ENCODE assay signal across 16 cellular contexts in the genomic region with DNA sequence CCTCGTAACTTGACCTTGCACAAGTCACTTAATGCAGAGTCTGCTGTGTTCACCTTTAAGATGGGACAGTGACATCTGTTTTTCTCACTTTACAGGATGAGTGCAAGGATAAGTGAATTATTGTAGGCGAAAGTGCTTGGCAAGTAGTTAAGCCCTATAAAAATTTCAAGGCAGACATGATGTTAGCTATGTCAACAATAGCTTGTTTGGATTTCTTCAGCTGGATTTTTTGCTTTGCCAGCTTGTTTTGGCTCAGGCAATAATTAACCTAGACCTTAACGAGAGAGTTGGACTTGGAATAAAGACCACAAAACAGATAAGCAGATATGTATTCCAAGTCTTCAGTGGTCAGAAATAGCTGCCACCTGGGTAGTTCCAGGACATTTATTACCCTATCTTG.
DNase-seq lines count a peak whose midpoint lies in the region; ATAC-seq and TF ChIP-seq lines count a peak whose summit lies in the region.
"Had no signal": no experiment of that assay in that cellular context is flagged by ENCODE, and none has a peak within 500 bp of the region (broad histone marks: within the 10 kb centered on the region; RNA-seq: fewer than 3 reads in every experiment).

No MANE protein-coding gene starts in this region.

- H3K36me3 Mint-ChIP-seq in WTC11 (peaks cover 24% of the 10 kb centered on the region), Calu3 (ENCODE audit: insufficient read depth, unreplicated experiment) (no peaks in the 10 kb centered on the region)
- H3K36me3 Mint-ChIP-seq in activated T-cell treated with anti-CD3 and anti-CD28 coated beads, Interleukin-2, amount 50 U/mL, for 24 hours (ENCODE audit: low read depth) = no peaks in the 10 kb centered on the region
- H3K36me3 Mint-ChIP-seq: activated CD8-positive, alpha-beta memory T cell treated with anti-CD3 and anti-CD28 coated beads, Interleukin-2, amount 10 ng/mL, durations not matched to agents 7 days and 5 days had no signal

- TF ChIP-seq CTCF in WTC11 (IDR thresholded peaks at IDR 0.05) (no peak), Calu3 (IDR thresholded peaks at IDR 0.05; ENCODE audit: unreplicated experiment) (no peak)

- CTCF ChIA-PET in WTC11 (lab: Charles Lee) (no interaction called here), Calu3 (lab: Charles Lee) (interaction anchor here (0.5 to 1.0 kb wide), 3 partner anchors 9 to 256 kb away, joined by 3 to 6 read pairs (median 5); a partner anchor contains a TSS)

- DNase-seq in A172 (ENCODE audit: low spot score) (peak; percentile 58), NCI-H1105 treated with DMSO at 0.1 percent for 48 hours (lab: John Stamatoyannopoulos, UW) (peak; percentile 60), WTC11 (ENCODE audit: low spot score) (no peak), left colon (no peak), Calu3 (no peak), GM03348 (ENCODE audit: low spot score) (no peak)
- no peak for DNase-seq in activated T-cell treated with anti-CD3 and anti-CD28 coated beads, Interleukin-2, amount 50 U/mL, for 24 hours
- DNase-seq: activated CD8-positive, alpha-beta memory T cell treated with anti-CD3 and anti-CD28 coated beads, Interleukin-2, amount 10 ng/mL, durations not matched to agents 7 days and 5 days; DND-41; foreskin keratinocyte; NCI-H2081 treated with DMSO at 0.1 percent for 48 hours; RPMI8226; stimulated activated CD4-positive, alpha-beta T cell treated with anti-CD3 and anti-CD28 coated beads, Interleukin-15, amount 100 ng/mL, for 24 hours; uterus had no signal

- ATAC-seq in WTC11 (no peak), left colon (peak; percentile 99), HG03439 (IDR thresholded peaks at IDR 0.05; ENCODE audit: unreplicated experiment) (no peak)
- ATAC-seq: activated CD8-positive, alpha-beta memory T cell treated with anti-CD3 and anti-CD28 coated beads, Interleukin-2, amount 10 ng/mL, durations not matched to agents 7 days and 5 days had no signal

- H3K27me3 Mint-ChIP-seq in WTC11 (ENCODE audit: low read depth) (peaks cover 4% of the 10 kb centered on the region; the same call in 1 of the 2 replicates), Calu3 (ENCODE audit: unreplicated experiment) (no peaks in the 10 kb centered on the region)
- peaks cover 3% of the 10 kb centered on the region for H3K27me3 Mint-ChIP-seq in activated T-cell treated with anti-CD3 and anti-CD28 coated beads, Interleukin-2, amount 50 U/mL, for 24 hours
- H3K27me3 Mint-ChIP-seq: activated CD8-positive, alpha-beta memory T cell treated with anti-CD3 and anti-CD28 coated beads, Interleukin-2, amount 10 ng/mL, durations not matched to agents 7 days and 5 days had no signal

- intact Hi-C loops in left colon (cut with DNase I, micrococcal nuclease) (no loop called here), Calu3 (cut with micrococcal nuclease; ENCODE audit: unreplicated experiment) (loop anchor here (5.0 kb wide), 1 partner anchor 140 kb away; no protein-coding TSS in a partner anchor)

- BruUV-seq in Calu3 (replicated peaks; lab: Mats Ljungman, UMichigan) = no TSS peak

- no peak overlapping the region for H3K4me3 Mint-ChIP-seq in WTC11
- no peak overlapping the region for H3K4me3 Mint-ChIP-seq in activated T-cell treated with anti-CD3 and anti-CD28 coated beads, Interleukin-2, amount 50 U/mL, for 24 hours
- no peak overlapping the region for H3K4me3 Mint-ChIP-seq in Calu3 (ENCODE audit: low read depth, unreplicated experiment)
- H3K4me3 Mint-ChIP-seq: activated CD8-positive, alpha-beta memory T cell treated with anti-CD3 and anti-CD28 coated beads, Interleukin-2, amount 10 ng/mL, durations not matched to agents 7 days and 5 days; neural crest cell had no signal

- POLR2A ChIA-PET in WTC11 (lab: Charles Lee) = no interaction called here

- H3K9me3 Mint-ChIP-seq in WTC11 (peaks cover 30% of the 10 kb centered on the region), Calu3 (ENCODE audit: low read depth, unreplicated experiment) (peaks cover 9% of the 10 kb centered on the region)
- no peaks in the 10 kb centered on the region for H3K9me3 Mint-ChIP-seq in activated T-cell treated with anti-CD3 and anti-CD28 coated beads, Interleukin-2, amount 50 U/mL, for 24 hours

- H3K4me1 Mint-ChIP-seq in WTC11 = peaks cover 9% of the 10 kb centered on the region
- no peaks in the 10 kb centered on the region for H3K4me1 Mint-ChIP-seq in activated T-cell treated with anti-CD3 and anti-CD28 coated beads, Interleukin-2, amount 50 U/mL, for 24 hours (ENCODE audit: low read depth)
- H3K4me1 Mint-ChIP-seq in Calu3 (ENCODE audit: low read depth, unreplicated experiment) = peaks cover 24% of the 10 kb centered on the region
- H3K4me1 Mint-ChIP-seq: activated CD8-positive, alpha-beta memory T cell treated with anti-CD3 and anti-CD28 coated beads, Interleukin-2, amount 10 ng/mL, durations not matched to agents 7 days and 5 days; neural crest cell had no signal

- H3K27ac Mint-ChIP-seq in WTC11 (no peak overlapping the region), Calu3 (ENCODE audit: unreplicated experiment) (no peak overlapping the region)
- H3K27ac Mint-ChIP-seq in activated T-cell treated with anti-CD3 and anti-CD28 coated beads, Interleukin-2, amount 50 U/mL, for 24 hours = no peak overlapping the region
- H3K27ac Mint-ChIP-seq: activated CD8-positive, alpha-beta memory T cell treated with anti-CD3 and anti-CD28 coated beads, Interleukin-2, amount 10 ng/mL, durations not matched to agents 7 days and 5 days had no signal

TF ChIP-seq in WTC11, 78 proteins besides CTCF, POLR2A, EP300 and RAD21:
- TF ChIP-seq GABPB1 (CRISPR knock-in tag; IDR thresholded peaks at IDR 0.05) (0 out of 2 replicates have a peak, but pooled peaks have one; percentile 28), OVOL2 (CRISPR knock-in tag; IDR thresholded peaks at IDR 0.05; ENCODE audit: borderline replicate concordance) (no peak)

Comparison
In these comparisons a context has a peak if more than half of its experiments do, and no peak if none do; other contexts are left out.
1. DNase-seq: peak in A172 (single experiment) and NCI-H1105 treated with DMSO at 0.1 percent for 48 hours (single experiment); none in WTC11 (single experiment), left colon (0 of 2), activated T-cell treated with anti-CD3 and anti-CD28 coated beads, Interleukin-2, amount 50 U/mL, for 24 hours (single experiment), Calu3 (single experiment) and GM03348 (single experiment).